Comparison of ENCODE assay signal across 9 cellular contexts in the genomic region with DNA sequence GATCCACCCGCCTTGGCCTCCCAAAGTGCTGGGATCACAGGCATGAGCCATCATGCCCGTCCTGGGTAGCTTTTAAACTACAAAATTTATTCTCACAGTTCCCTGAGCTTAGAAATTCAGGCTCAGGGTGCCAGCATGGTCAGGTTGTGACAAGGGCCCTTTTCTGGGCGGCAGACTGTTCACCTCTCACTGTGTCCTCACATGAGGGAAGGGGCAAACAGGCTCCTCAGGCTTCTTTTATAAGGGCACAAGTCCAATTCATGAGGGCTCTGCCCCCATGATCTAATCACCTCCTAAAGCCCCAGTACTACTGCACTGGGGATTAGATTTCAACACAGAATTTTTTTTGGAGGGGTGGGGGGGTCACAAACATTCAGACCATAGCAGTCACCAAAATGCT.
"Had no signal": no experiment of that assay in that cellular context is flagged by ENCODE, and none has a peak within 500 bp of the region (broad histone marks: within the 10 kb centered on the region; RNA-seq: fewer than 3 reads in every experiment).

No MANE protein-coding gene starts in this region.

- H3K4me1 ChIP-seq: HAP-1 had no signal

- H2AFZ ChIP-seq: GM23248, GM23338 had no signal

- H3K27ac ChIP-seq: GM23248 had no signal

- H3K9me3 ChIP-seq: HAP-1 had no signal

- DNase-seq: GM23248, GOT3, H7, H9, HCEC 1CT, HFFc6 had no signal

- H3K4me3 ChIP-seq: GM23248, GM23338, HAP-1 had no signal

- H3K36me3 ChIP-seq: HAP-1 had no signal

- H3K9ac ChIP-seq: GM23248 had no signal

- H3K4me2 ChIP-seq: GM23338 had no signal

- ATAC-seq: GM23338, HCT116 had no signal
